1 cellular context compared by ENCODE assay signal in genomic region chr2:74767618-74768017, GRCh38.
TF ChIP-seq lines count a peak whose summit lies in the region.

No MANE protein-coding gene starts in this region.

TF ChIP-seq in HepG2, 621 proteins besides CTCF, POLR2A, EP300 and RAD21 (continued from another document and continues in another):
- TF ChIP-seq BATF2 (CRISPR knock-in tag; IDR thresholded peaks at IDR 0.05) (no peak), BCLAF1 (IDR thresholded peaks at IDR 0.05) (no peak), ZNF383 (CRISPR knock-in tag; IDR thresholded peaks at IDR 0.05; ENCODE audit: borderline replicate concordance) (no peak), SRSF9 (IDR thresholded peaks at IDR 0.05; ENCODE audit: borderline replicate concordance, insufficient read depth, low read depth, low read length, poor library complexity, severe bottlenecking) (no peak), MZF1 (CRISPR knock-in tag; IDR thresholded peaks at IDR 0.05; ENCODE audit: borderline replicate concordance) (no peak), ATM (IDR thresholded peaks at IDR 0.05; ENCODE audit: borderline replicate concordance) (no peak), ZNF550 (CRISPR knock-in tag; IDR thresholded peaks at IDR 0.05; ENCODE audit: borderline replicate concordance) (no peak), GZF1 (CRISPR knock-in tag; IDR thresholded peaks at IDR 0.05) (no peak), REST (IDR thresholded peaks at IDR 0.05; ENCODE audit: borderline replicate concordance in 1 of 2, low read depth in 1 of 2, low read length in 2 of 2) (no peak), SOX6 (IDR thresholded peaks at IDR 0.05) (no peak), SOX6 (CRISPR knock-in tag; IDR thresholded peaks at IDR 0.05) (peak; percentile 43; the same call in 1 of the 2 replicates), TOE1 (CRISPR knock-in tag; IDR thresholded peaks at IDR 0.05) (no peak), PPARG (CRISPR knock-in tag; conservative IDR thresholded peaks at IDR 0.05) (peak; percentile 56; the same call in 1 of the 2 replicates), ZNF710 (CRISPR knock-in tag; IDR thresholded peaks at IDR 0.05; ENCODE audit: borderline replicate concordance) (no peak), ZBTB34 (CRISPR knock-in tag; IDR thresholded peaks at IDR 0.05) (no peak), HDAC6 (IDR thresholded peaks at IDR 0.05; ENCODE audit: low read depth, low read length) (no peak), ZNF180 (CRISPR knock-in tag; IDR thresholded peaks at IDR 0.05; ENCODE audit: borderline replicate concordance, low read depth) (no peak), ZNF543 (CRISPR knock-in tag; IDR thresholded peaks at IDR 0.05) (no peak), GATA4 (IDR thresholded peaks at IDR 0.05; ENCODE audit: borderline replicate concordance, low read depth) (no peak; the same call in 1 of the 2 replicates), NR2F2 (IDR thresholded peaks at IDR 0.05; ENCODE audit: borderline replicate concordance, low read depth) (no peak), ZBTB39 (CRISPR knock-in tag; IDR thresholded peaks at IDR 0.05) (no peak), THAP7 (CRISPR knock-in tag; IDR thresholded peaks at IDR 0.05) (no peak), IRX3 (CRISPR knock-in tag; IDR thresholded peaks at IDR 0.05; ENCODE audit: borderline replicate concordance, low read depth) (no peak), DMTF1 (CRISPR knock-in tag; IDR thresholded peaks at IDR 0.05) (no peak), ZNF724P (CRISPR knock-in tag; IDR thresholded peaks at IDR 0.05; ENCODE audit: borderline replicate concordance) (no peak)
- TF ChIP-seq, protein P1, sequence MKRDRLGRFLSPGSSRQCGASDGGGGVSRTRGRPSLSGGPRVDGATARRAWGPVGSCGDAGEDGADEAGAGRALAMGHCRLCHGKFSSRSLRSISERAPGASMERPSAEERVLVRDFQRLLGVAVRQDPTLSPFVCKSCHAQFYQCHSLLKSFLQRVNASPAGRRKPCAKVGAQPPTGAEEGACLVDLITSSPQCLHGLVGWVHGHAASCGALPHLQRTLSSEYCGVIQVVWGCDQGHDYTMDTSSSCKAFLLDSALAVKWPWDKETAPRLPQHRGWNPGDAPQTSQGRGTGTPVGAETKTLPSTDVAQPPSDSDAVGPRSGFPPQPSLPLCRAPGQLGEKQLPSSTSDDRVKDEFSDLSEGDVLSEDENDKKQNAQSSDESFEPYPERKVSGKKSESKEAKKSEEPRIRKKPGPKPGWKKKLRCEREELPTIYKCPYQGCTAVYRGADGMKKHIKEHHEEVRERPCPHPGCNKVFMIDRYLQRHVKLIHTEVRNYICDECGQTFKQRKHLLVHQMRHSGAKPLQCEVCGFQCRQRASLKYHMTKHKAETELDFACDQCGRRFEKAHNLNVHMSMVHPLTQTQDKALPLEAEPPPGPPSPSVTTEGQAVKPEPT (CRISPR knock-in tag; IDR thresholded peaks at IDR 0.05; ENCODE audit: low read depth), result no peak
- TF ChIP-seq, protein P2, sequence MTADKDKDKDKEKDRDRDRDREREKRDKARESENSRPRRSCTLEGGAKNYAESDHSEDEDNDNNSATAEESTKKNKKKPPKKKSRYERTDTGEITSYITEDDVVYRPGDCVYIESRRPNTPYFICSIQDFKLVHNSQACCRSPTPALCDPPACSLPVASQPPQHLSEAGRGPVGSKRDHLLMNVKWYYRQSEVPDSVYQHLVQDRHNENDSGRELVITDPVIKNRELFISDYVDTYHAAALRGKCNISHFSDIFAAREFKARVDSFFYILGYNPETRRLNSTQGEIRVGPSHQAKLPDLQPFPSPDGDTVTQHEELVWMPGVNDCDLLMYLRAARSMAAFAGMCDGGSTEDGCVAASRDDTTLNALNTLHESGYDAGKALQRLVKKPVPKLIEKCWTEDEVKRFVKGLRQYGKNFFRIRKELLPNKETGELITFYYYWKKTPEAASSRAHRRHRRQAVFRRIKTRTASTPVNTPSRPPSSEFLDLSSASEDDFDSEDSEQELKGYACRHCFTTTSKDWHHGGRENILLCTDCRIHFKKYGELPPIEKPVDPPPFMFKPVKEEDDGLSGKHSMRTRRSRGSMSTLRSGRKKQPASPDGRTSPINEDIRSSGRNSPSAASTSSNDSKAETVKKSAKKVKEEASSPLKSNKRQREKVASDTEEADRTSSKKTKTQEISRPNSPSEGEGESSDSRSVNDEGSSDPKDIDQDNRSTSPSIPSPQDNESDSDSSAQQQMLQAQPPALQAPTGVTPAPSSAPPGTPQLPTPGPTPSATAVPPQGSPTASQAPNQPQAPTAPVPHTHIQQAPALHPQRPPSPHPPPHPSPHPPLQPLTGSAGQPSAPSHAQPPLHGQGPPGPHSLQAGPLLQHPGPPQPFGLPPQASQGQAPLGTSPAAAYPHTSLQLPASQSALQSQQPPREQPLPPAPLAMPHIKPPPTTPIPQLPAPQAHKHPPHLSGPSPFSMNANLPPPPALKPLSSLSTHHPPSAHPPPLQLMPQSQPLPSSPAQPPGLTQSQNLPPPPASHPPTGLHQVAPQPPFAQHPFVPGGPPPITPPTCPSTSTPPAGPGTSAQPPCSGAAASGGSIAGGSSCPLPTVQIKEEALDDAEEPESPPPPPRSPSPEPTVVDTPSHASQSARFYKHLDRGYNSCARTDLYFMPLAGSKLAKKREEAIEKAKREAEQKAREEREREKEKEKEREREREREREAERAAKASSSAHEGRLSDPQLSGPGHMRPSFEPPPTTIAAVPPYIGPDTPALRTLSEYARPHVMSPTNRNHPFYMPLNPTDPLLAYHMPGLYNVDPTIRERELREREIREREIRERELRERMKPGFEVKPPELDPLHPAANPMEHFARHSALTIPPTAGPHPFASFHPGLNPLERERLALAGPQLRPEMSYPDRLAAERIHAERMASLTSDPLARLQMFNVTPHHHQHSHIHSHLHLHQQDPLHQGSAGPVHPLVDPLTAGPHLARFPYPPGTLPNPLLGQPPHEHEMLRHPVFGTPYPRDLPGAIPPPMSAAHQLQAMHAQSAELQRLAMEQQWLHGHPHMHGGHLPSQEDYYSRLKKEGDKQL (CRISPR knock-in tag; IDR thresholded peaks at IDR 0.05; ENCODE audit: low read depth), result no peak
- TF ChIP-seq, protein P3, sequence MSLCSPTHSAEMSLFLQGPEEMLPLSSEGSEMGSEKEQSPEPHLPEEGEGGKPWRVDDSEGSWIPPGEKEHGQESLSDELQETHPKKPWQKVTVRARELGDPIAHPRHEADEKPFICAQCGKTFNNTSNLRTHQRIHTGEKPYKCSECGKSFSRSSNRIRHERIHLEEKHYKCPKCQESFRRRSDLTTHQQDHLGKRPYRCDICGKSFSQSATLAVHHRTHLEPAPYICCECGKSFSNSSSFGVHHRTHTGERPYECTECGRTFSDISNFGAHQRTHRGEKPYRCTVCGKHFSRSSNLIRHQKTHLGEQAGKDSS (CRISPR knock-in tag; IDR thresholded peaks at IDR 0.05; ENCODE audit: borderline replicate concordance, low read depth), result no peak
